Comparison of ENCODE assay signal across 1 cellular context in the genomic region with DNA sequence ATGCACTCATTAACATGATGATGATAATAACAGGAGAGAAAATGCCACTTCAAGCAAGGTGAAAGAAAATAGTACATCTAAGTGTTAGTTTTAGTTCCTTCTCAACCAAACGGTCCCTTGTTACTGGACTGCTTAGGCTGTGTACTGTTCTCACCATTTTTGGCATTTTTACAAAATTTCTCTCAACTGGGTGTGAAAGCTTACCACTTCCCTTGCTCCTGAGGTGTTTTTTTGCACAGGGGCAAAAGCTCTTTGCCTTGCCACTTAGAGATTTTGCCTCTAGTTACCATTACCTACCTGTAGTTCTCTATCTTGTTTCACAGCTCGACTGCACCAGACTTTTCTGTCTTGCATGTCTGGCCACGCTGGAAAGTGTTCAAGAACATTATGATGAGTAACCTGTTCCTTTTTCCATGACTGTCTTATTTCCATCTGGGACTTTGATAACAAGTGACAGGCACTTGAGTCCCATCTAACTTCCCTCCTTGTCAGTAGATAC.
TF ChIP-seq lines count a peak whose summit lies in the region.

No MANE protein-coding gene starts in this region.

TF ChIP-seq in K562, 482 proteins besides CTCF, POLR2A, EP300 and RAD21 (continued from another document):
- TF ChIP-seq, protein P1, sequence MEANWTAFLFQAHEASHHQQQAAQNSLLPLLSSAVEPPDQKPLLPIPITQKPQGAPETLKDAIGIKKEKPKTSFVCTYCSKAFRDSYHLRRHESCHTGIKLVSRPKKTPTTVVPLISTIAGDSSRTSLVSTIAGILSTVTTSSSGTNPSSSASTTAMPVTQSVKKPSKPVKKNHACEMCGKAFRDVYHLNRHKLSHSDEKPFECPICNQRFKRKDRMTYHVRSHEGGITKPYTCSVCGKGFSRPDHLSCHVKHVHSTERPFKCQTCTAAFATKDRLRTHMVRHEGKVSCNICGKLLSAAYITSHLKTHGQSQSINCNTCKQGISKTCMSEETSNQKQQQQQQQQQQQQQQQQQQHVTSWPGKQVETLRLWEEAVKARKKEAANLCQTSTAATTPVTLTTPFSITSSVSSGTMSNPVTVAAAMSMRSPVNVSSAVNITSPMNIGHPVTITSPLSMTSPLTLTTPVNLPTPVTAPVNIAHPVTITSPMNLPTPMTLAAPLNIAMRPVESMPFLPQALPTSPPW (CRISPR knock-in tag; IDR thresholded peaks at IDR 0.05): 0 out of 2 replicates have a peak, but pooled peaks have one; percentile 7
- TF ChIP-seq, protein P2, sequence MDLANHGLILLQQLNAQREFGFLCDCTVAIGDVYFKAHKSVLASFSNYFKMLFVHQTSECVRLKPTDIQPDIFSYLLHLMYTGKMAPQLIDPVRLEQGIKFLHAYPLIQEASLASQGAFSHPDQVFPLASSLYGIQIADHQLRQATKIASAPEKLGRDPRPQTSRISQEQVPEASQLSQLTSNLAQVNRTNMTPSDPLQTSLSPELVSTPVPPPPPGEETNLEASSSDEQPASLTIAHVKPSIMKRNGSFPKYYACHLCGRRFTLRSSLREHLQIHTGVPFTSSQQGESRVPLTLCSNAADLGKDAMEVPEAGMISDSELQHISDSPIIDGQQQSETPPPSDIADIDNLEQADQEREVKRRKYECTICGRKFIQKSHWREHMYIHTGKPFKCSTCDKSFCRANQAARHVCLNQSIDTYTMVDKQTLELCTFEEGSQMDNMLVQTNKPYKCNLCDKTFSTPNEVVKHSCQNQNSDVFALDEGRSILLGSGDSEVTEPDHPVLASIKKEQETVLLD (IDR thresholded peaks at IDR 0.05): no peak
- TF ChIP-seq KLF13 (tag; IDR thresholded peaks at IDR 0.05; ENCODE audit: borderline replicate concordance, low read depth) (no peak), ZNF583 (CRISPR knock-in tag; IDR thresholded peaks at IDR 0.05) (no peak), CTBP1 (IDR thresholded peaks at IDR 0.05; ENCODE audit: borderline replicate concordance) (peak; percentile 64; the same call in 1 of the 2 replicates), ZEB2 (IDR thresholded peaks at IDR 0.05) (0 out of 2 replicates have a peak, but pooled peaks have one; percentile 22), ZNF445 (CRISPR knock-in tag; IDR thresholded peaks at IDR 0.05; ENCODE audit: low read depth) (no peak), JUN (IDR thresholded peaks at IDR 0.05; ENCODE audit: borderline replicate concordance, low read depth, low read length) (peak; percentile 51; the same call in 1 of the 2 replicates), JUN (CRISPR knock-in tag; IDR thresholded peaks at IDR 0.05; ENCODE audit: borderline replicate concordance) (no peak), HMGN3 (IDR thresholded peaks at IDR 0.05; ENCODE audit: borderline replicate concordance, extremely low read depth, insufficient read length, low read depth, low read length) (no peak), SUPT5H (IDR thresholded peaks at IDR 0.05) (no peak), NFRKB (IDR thresholded peaks at IDR 0.05; ENCODE audit: low read depth) (no peak), SMARCE1 (IDR thresholded peaks at IDR 0.05) (peak; percentile 67; the same call in 1 of the 2 replicates), ZNF707 (CRISPR knock-in tag; conservative IDR thresholded peaks at IDR 0.05) (no peak), SPI1 (IDR thresholded peaks at IDR 0.05; ENCODE audit: borderline replicate concordance, low read depth, low read length) (peak; percentile 65; the same call in 1 of the 2 replicates), ZNF444 (CRISPR knock-in tag; IDR thresholded peaks at IDR 0.05) (no peak), ZNF77 (CRISPR knock-in tag; IDR thresholded peaks at IDR 0.05) (no peak), ZNF778 (CRISPR knock-in tag; IDR thresholded peaks at IDR 0.05) (no peak), TCF3 (CRISPR knock-in tag; IDR thresholded peaks at IDR 0.05) (peak; percentile 49), TRIM28 (IDR thresholded peaks at IDR 0.05) (no peak), ZKSCAN3 (CRISPR knock-in tag; IDR thresholded peaks at IDR 0.05) (no peak), SMARCA4 (IDR thresholded peaks at IDR 0.05) (peak; percentile 68; the same call in 1 of the 2 replicates), ZNF263 (CRISPR knock-in tag; IDR thresholded peaks at IDR 0.05; ENCODE audit: borderline replicate concordance) (no peak), POU5F1 (IDR thresholded peaks at IDR 0.05; ENCODE audit: borderline replicate concordance, low read depth, low read length, partially characterized antibody) (no peak), CAMTA2 (CRISPR knock-in tag; conservative IDR thresholded peaks at IDR 0.05) (no peak), HLTF (IDR thresholded peaks at IDR 0.05) (no peak)
- TF ChIP-seq, protein P3, sequence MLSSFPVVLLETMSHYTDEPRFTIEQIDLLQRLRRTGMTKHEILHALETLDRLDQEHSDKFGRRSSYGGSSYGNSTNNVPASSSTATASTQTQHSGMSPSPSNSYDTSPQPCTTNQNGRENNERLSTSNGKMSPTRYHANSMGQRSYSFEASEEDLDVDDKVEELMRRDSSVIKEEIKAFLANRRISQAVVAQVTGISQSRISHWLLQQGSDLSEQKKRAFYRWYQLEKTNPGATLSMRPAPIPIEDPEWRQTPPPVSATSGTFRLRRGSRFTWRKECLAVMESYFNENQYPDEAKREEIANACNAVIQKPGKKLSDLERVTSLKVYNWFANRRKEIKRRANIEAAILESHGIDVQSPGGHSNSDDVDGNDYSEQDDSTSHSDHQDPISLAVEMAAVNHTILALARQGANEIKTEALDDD (IDR thresholded peaks at IDR 0.05): peak; percentile 67; the same call in 1 of the 2 replicates
- TF ChIP-seq, protein P4, sequence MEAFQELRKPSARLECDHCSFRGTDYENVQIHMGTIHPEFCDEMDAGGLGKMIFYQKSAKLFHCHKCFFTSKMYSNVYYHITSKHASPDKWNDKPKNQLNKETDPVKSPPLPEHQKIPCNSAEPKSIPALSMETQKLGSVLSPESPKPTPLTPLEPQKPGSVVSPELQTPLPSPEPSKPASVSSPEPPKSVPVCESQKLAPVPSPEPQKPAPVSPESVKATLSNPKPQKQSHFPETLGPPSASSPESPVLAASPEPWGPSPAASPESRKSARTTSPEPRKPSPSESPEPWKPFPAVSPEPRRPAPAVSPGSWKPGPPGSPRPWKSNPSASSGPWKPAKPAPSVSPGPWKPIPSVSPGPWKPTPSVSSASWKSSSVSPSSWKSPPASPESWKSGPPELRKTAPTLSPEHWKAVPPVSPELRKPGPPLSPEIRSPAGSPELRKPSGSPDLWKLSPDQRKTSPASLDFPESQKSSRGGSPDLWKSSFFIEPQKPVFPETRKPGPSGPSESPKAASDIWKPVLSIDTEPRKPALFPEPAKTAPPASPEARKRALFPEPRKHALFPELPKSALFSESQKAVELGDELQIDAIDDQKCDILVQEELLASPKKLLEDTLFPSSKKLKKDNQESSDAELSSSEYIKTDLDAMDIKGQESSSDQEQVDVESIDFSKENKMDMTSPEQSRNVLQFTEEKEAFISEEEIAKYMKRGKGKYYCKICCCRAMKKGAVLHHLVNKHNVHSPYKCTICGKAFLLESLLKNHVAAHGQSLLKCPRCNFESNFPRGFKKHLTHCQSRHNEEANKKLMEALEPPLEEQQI (IDR thresholded peaks at IDR 0.05): no peak
- TF ChIP-seq, protein P5, sequence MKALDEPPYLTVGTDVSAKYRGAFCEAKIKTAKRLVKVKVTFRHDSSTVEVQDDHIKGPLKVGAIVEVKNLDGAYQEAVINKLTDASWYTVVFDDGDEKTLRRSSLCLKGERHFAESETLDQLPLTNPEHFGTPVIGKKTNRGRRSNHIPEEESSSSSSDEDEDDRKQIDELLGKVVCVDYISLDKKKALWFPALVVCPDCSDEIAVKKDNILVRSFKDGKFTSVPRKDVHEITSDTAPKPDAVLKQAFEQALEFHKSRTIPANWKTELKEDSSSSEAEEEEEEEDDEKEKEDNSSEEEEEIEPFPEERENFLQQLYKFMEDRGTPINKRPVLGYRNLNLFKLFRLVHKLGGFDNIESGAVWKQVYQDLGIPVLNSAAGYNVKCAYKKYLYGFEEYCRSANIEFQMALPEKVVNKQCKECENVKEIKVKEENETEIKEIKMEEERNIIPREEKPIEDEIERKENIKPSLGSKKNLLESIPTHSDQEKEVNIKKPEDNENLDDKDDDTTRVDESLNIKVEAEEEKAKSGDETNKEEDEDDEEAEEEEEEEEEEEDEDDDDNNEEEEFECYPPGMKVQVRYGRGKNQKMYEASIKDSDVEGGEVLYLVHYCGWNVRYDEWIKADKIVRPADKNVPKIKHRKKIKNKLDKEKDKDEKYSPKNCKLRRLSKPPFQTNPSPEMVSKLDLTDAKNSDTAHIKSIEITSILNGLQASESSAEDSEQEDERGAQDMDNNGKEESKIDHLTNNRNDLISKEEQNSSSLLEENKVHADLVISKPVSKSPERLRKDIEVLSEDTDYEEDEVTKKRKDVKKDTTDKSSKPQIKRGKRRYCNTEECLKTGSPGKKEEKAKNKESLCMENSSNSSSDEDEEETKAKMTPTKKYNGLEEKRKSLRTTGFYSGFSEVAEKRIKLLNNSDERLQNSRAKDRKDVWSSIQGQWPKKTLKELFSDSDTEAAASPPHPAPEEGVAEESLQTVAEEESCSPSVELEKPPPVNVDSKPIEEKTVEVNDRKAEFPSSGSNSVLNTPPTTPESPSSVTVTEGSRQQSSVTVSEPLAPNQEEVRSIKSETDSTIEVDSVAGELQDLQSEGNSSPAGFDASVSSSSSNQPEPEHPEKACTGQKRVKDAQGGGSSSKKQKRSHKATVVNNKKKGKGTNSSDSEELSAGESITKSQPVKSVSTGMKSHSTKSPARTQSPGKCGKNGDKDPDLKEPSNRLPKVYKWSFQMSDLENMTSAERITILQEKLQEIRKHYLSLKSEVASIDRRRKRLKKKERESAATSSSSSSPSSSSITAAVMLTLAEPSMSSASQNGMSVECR (CRISPR knock-in tag; IDR thresholded peaks at IDR 0.05): no peak
- TF ChIP-seq, protein P6, sequence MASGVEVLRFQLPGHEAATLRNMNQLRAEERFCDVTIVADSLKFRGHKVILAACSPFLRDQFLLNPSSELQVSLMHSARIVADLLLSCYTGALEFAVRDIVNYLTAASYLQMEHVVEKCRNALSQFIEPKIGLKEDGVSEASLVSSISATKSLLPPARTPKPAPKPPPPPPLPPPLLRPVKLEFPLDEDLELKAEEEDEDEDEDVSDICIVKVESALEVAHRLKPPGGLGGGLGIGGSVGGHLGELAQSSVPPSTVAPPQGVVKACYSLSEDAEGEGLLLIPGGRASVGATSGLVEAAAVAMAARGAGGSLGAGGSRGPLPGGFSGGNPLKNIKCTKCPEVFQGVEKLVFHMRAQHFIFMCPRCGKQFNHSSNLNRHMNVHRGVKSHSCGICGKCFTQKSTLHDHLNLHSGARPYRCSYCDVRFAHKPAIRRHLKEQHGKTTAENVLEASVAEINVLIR (CRISPR knock-in tag; IDR thresholded peaks at IDR 0.05): no peak
